Comparison of ENCODE assay signal across 20 cellular contexts in the genomic region with DNA sequence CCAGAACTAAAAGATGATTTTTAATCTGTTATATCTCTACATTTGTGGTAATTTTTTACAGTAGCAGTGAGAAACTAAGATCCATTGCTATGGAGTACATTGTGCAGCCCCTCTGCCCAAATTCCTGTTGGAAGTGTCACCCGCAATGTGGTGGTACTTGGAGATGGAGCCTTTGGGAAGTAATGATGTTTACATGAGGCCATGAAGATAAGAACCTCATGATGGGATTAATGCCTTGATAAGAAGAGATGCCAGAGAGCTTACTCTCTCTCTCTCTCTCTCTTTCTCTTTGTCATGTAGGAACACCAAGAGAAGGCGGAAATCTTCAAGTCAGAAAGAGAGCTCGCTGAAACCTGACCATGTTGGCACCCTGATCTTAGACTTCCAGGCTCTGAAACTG.
"Had no signal": no experiment of that assay in that cellular context is flagged by ENCODE, and none has a peak within 500 bp of the region (broad histone marks: within the 10 kb centered on the region; RNA-seq: fewer than 3 reads in every experiment).

No MANE protein-coding gene starts in this region.

- H3K27me3 Mint-ChIP-seq: IgD-negative memory B cell had no signal

- H3K4me1 Mint-ChIP-seq: IgD-negative memory B cell had no signal

- H3K4me3 Mint-ChIP-seq: IgD-negative memory B cell had no signal

- H3K27ac ChIP-seq: HL-60, KMS-11 had no signal

- H3K4me2 ChIP-seq: KMS-11, SK-N-SH had no signal

- ATAC-seq: K562 had no signal

- H3K4me3 ChIP-seq: K562 had no signal

- DNase-seq: Kasumi-1, MM.1S, NCI-H1092 treated with DMSO at 0.1 percent for 48 hours, NCI-H1417, NCI-H1436 treated with DMSO at 0.1 percent for 48 hours, NCI-H1694, NCI-H187 treated with DMSO at 0.1 percent for 48 hours, NCI-H2029 treated with DMSO at 0.1 percent for 48 hours, NCI-H2171 treated with DMSO at 0.1 percent for 48 hours, NCI-H524, NCI-H526 treated with DMSO at 0.1 percent for 48 hours, NCI-H748 treated with DMSO at 0.1 percent for 48 hours, Right ventricle myocardium superior, RPMI8226, SIG-M5, SK-N-SH had no signal

- H3K9ac ChIP-seq: KMS-11, SK-N-SH had no signal

- H3K9me3 ChIP-seq: SK-N-SH had no signal

- H3K36me3 Mint-ChIP-seq: IgD-negative memory B cell had no signal

- H3K27ac Mint-ChIP-seq: IgD-negative memory B cell had no signal
